In genomic region chr2:18047896-18048657, GRCh38 we compare ENCODE assay signal across 11 cellular contexts.
A peak's percentile ranks its signal among the peaks of the same experiment; 100 is the strongest.
DNase-seq lines count a peak whose midpoint lies in the region; ATAC-seq and TF ChIP-seq lines count a peak whose summit lies in the region.
"Had no signal": no experiment of that assay in that cellular context is flagged by ENCODE, and none has a peak within 500 bp of the region (broad histone marks: within the 10 kb centered on the region; RNA-seq: fewer than 3 reads in every experiment).

No MANE protein-coding gene starts in this region.

- H3K9me3 Mint-ChIP-seq in nephron: peaks cover 5% of the 10 kb centered on the region
- H3K9me3 Mint-ChIP-seq: activated T-helper 17 cell treated with anti-CD3 and anti-CD28 coated beads, Interleukin-2, amount 50 U/mL, for 72 hours had no signal

- H3K4me3 Mint-ChIP-seq in nephron: no peak overlapping the region
- H3K4me3 Mint-ChIP-seq: activated T-helper 17 cell treated with anti-CD3 and anti-CD28 coated beads, Interleukin-2, amount 50 U/mL, for 72 hours had no signal

- no peaks in the 10 kb centered on the region for H3K36me3 ChIP-seq in WERI-Rb-1
- H3K36me3 ChIP-seq: colonic mucosa, tibial artery had no signal

- peaks cover 3% of the 10 kb centered on the region for H3K9me3 ChIP-seq in WERI-Rb-1 (ENCODE audit: severe bottlenecking)
- H3K9me3 ChIP-seq: colonic mucosa, tibial artery had no signal

- peak overlapping the region in 2 of 3 experiments; percentile 20 to 33 for H3K27ac Mint-ChIP-seq in nephron
- H3K27ac Mint-ChIP-seq: activated T-helper 17 cell treated with anti-CD3 and anti-CD28 coated beads, Interleukin-2, amount 50 U/mL, for 72 hours had no signal

- no peaks in the 10 kb centered on the region for H3K27me3 ChIP-seq in WERI-Rb-1 (ENCODE audit: insufficient read depth, low read depth, severe bottlenecking)
- H3K27me3 ChIP-seq: colonic mucosa, tibial artery had no signal

- DNase-seq in EL (peak; percentile 92), NCI-H1048 (lab: John Stamatoyannopoulos, UW) (peak; percentile 52), WERI-Rb-1 (no peak), NOMO-1 treated with dmso at 0.1 percent for 144 hours (lab: John Stamatoyannopoulos, UW; ENCODE audit: unreplicated experiment) (no peak)
- DNase-seq in activated CD4-positive, CD25-positive, alpha-beta regulatory T cell (lab: John Stamatoyannopoulos, UW): no peak
- DNase-seq: colonic mucosa, tibial artery had no signal

- peaks cover 32% of the 10 kb centered on the region for H3K4me1 Mint-ChIP-seq in nephron
- H3K4me1 Mint-ChIP-seq: activated T-helper 17 cell treated with anti-CD3 and anti-CD28 coated beads, Interleukin-2, amount 50 U/mL, for 72 hours had no signal

- H3K27ac ChIP-seq in WERI-Rb-1: no peak overlapping the region
- H3K27ac ChIP-seq: colonic mucosa, tibial artery had no signal

- no peak overlapping the region for H3K4me3 ChIP-seq in WERI-Rb-1 (ENCODE audit: low read depth, low read length)
- H3K4me3 ChIP-seq: colonic mucosa, tibial artery had no signal

- ATAC-seq in esophagus mucosa: peak; percentile 78
- ATAC-seq in HG02678 (IDR thresholded peaks at IDR 0.05; ENCODE audit: unreplicated experiment): no peak
- ATAC-seq: activated T-helper 17 cell treated with anti-CD3 and anti-CD28 coated beads, Interleukin-2, amount 50 U/mL, for 72 hours had no signal

- no peaks in the 10 kb centered on the region for H3K36me3 Mint-ChIP-seq in nephron (ENCODE audit: low read depth)

- TF ChIP-seq CTCF in nephron (IDR thresholded peaks at IDR 0.05; ENCODE audit: unreplicated experiment in 3 of 3) (no peak), WERI-Rb-1 (IDR thresholded peaks at IDR 0.05; ENCODE audit: low read depth, low read length) (no peak)

- H3K27me3 Mint-ChIP-seq in nephron (ENCODE audit: low read depth): no peaks in the 10 kb centered on the region
- H3K27me3 Mint-ChIP-seq: activated T-helper 17 cell treated with anti-CD3 and anti-CD28 coated beads, Interleukin-2, amount 50 U/mL, for 72 hours had no signal

Comparison
In these comparisons a context has a peak if more than half of its experiments do, and no peak if none do; other contexts are left out.
1. DNase-seq: peak in EL (single experiment) and NCI-H1048 (single experiment); none in WERI-Rb-1 (single experiment), activated CD4-positive, CD25-positive, alpha-beta regulatory T cell (0 of 4) and NOMO-1 treated with dmso at 0.1 percent for 144 hours (single experiment).